21 cellular contexts compared by ENCODE assay signal in the genomic region with DNA sequence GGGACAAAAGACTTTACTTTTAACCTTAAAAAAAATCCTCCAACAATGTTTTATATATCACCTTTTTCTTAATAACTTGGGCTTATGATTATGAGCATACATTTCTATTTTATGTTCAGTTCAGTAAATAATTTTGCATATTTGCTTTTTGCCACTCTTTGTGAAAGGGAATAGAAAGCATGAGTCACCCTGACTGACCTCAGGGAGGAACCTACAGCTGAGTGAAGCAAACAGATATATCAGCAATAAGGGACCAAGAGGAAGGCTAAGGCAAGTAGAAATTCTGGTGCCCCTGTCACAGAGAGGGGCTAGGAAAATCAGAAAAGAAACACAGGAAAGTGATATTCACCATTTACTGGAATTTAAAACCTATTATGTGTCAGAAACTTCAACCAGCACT. TPM values are rescaled to one million over a fixed set of nuclear protein-coding genes. Genes with fewer than 3 reads are reported as not detected.
DNase-seq lines count a peak whose midpoint lies in the region; ATAC-seq and TF ChIP-seq lines count a peak whose summit lies in the region.
"Had no signal": no experiment of that assay in that cellular context is flagged by ENCODE, and none has a peak within 500 bp of the region (broad histone marks: within the 10 kb centered on the region; RNA-seq: fewer than 3 reads in every experiment).

No MANE protein-coding gene starts in this region.

- TF ChIP-seq EP300 in SK-N-SH (IDR thresholded peaks at IDR 0.05; ENCODE audit: borderline replicate concordance in 1 of 2, low read depth in 1 of 2, low read length in 1 of 2) = no peak

- no peaks in the 10 kb centered on the region for H3K9me2 ChIP-seq in SK-N-SH

- POLR2A ChIA-PET in SK-N-SH (lab: Yijun Ruan, JAX) = no interaction called here

- H3K79me2 ChIP-seq in SK-N-SH (ENCODE audit: insufficient read depth) = no peaks in the 10 kb centered on the region

- H3K9ac ChIP-seq in SK-N-SH = no peak overlapping the region

- no peaks in the 10 kb centered on the region for H3K4me1 ChIP-seq in SK-N-SH (ENCODE audit: control insufficient read depth in 1 of 2, insufficient read depth in 2 of 2, low read depth in 1 of 2, low read length in 1 of 2)
- H3K4me1 ChIP-seq: A549, gastroesophageal sphincter, SJSA1, uterus had no signal

- TF ChIP-seq RAD21 in SK-N-SH (IDR thresholded peaks at IDR 0.05; ENCODE audit: low read length) = no peak

- no peaks in the 10 kb centered on the region for H3K36me3 ChIP-seq in SK-N-SH (replicated peaks in 1 of 2; ENCODE audit: control insufficient read depth in 1 of 2, insufficient read depth in 2 of 2, low read length in 1 of 2)
- H3K36me3 ChIP-seq: SJSA1, uterus had no signal

- no peak overlapping the region for H3K4me2 ChIP-seq in SK-N-SH
- H3K4me2 ChIP-seq: A549 had no signal

- no peak overlapping the region for H2AFZ ChIP-seq in SK-N-SH (ENCODE audit: low read depth)

- no peak for TF ChIP-seq CTCF in SK-N-SH (IDR thresholded peaks at IDR 0.05)
- no peak for TF ChIP-seq CTCF in epithelial cell of esophagus (IDR thresholded peaks at IDR 0.05; ENCODE audit: insufficient read depth, low read depth, low read length, missing control alignments)

- H3K27ac ChIP-seq in SK-N-SH (ENCODE audit: low read depth in 2 of 2, low read length in 1 of 2) = no peak overlapping the region
- H3K27ac ChIP-seq: A549, gastroesophageal sphincter, SJSA1, uterus had no signal

- no peak for DNase-seq in SK-N-SH
- peak; percentile 64 for DNase-seq in MV-4-11 (lab: John Stamatoyannopoulos, UW)
- peak; percentile 20 for DNase-seq in epithelial cell of esophagus (ENCODE audit: low read depth)
- DNase-seq in stromal cell of bone marrow (ENCODE audit: low read depth) = peak; percentile 15
- no peak for DNase-seq in NCI-H446 treated with DMSO at 0.1 percent for 48 hours (lab: John Stamatoyannopoulos, UW)
- DNase-seq in activated CD4-positive, alpha-beta T cell treated with anti-CD3 and anti-CD28 coated beads, Interleukin-2, amount 50 U/mL, for 48 hours = no peak
- no peak for DNase-seq in dedifferentiated amniotic fluid mesenchymal stem cell (ENCODE audit: extremely low spot score)
- DNase-seq: activated effector memory CD4-positive, alpha-beta T cell treated with Interleukin-2 at 50 U/mL for 16 hours; HFFc6; left ventricle myocardium superior; NCI-H1417; NK-92 treated with Interleukin-12 subunit alpha and Interleukin-12 subunit beta, amount 100 ng/mL, for 24 hours; occipital lobe; stimulated activated CD4-positive, alpha-beta T cell treated with anti-CD3 and anti-CD28 coated beads, Interleukin-2, amount 100 ng/mL, for 48 hours; uterus had no signal

- H3K4me3 ChIP-seq in SK-N-SH (ENCODE audit: low read depth in 2 of 2, low read length in 1 of 2) (no peak overlapping the region), epithelial cell of esophagus (ENCODE audit: low read length) (no peak overlapping the region)
- H3K4me3 ChIP-seq: A549, gastroesophageal sphincter, K562, SJSA1, uterus had no signal

- no peaks in the 10 kb centered on the region for H3K9me3 ChIP-seq in SK-N-SH
- H3K9me3 ChIP-seq: A549, SJSA1, uterus had no signal

- no peaks in the 10 kb centered on the region for H4K20me1 ChIP-seq in SK-N-SH (ENCODE audit: insufficient read depth)

- H3K27me3 ChIP-seq in SK-N-SH (ENCODE audit: insufficient read depth) = no peaks in the 10 kb centered on the region
- H3K27me3 ChIP-seq: gastroesophageal sphincter, SJSA1, uterus had no signal

- 0 out of 3 replicates have a peak, but pooled peaks have one; percentile 32 for ATAC-seq in SK-N-SH treated with all-trans-retinoic acid at 6 μM for 48 hours
- ATAC-seq: A549, gastroesophageal sphincter, K562, left ventricle myocardium superior had no signal

- CTCF ChIA-PET in SK-N-SH (lab: Yijun Ruan, JAX) = interaction anchor here (2.3 to 4.4 kb wide), 2 partner anchors 23 to 272 kb away, joined by 11 to 16 read pairs; no protein-coding TSS in a partner anchor

- no peaks in the 10 kb centered on the region for H3F3A ChIP-seq in SK-N-SH (replicated peaks; ENCODE audit: insufficient read depth)

TF ChIP-seq in SK-N-SH treated with all-trans-retinoic acid at 6 μM for 48 hours, 23 proteins besides CTCF, POLR2A, EP300 and RAD21:
- TF ChIP-seq, protein P1, sequence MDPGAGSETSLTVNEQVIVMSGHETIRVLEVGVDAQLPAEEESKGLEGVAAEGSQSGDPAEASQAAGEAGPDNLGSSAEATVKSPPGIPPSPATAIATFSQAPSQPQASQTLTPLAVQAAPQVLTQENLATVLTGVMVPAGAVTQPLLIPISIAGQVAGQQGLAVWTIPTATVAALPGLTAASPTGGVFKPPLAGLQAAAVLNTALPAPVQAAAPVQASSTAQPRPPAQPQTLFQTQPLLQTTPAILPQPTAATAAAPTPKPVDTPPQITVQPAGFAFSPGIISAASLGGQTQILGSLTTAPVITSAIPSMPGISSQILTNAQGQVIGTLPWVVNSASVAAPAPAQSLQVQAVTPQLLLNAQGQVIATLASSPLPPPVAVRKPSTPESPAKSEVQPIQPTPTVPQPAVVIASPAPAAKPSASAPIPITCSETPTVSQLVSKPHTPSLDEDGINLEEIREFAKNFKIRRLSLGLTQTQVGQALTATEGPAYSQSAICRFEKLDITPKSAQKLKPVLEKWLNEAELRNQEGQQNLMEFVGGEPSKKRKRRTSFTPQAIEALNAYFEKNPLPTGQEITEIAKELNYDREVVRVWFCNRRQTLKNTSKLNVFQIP (CRISPR knock-in tag; IDR thresholded peaks at IDR 0.05; ENCODE audit: borderline replicate concordance, low read depth) = no peak
TF ChIP-seq in SK-N-SH treated with all-trans-retinoic acid at 6 μM for 48 hours: peak in this region for 0.

TF ChIP-seq in SK-N-SH, 30 proteins besides CTCF, POLR2A, EP300 and RAD21:
- TF ChIP-seq, protein P2, sequence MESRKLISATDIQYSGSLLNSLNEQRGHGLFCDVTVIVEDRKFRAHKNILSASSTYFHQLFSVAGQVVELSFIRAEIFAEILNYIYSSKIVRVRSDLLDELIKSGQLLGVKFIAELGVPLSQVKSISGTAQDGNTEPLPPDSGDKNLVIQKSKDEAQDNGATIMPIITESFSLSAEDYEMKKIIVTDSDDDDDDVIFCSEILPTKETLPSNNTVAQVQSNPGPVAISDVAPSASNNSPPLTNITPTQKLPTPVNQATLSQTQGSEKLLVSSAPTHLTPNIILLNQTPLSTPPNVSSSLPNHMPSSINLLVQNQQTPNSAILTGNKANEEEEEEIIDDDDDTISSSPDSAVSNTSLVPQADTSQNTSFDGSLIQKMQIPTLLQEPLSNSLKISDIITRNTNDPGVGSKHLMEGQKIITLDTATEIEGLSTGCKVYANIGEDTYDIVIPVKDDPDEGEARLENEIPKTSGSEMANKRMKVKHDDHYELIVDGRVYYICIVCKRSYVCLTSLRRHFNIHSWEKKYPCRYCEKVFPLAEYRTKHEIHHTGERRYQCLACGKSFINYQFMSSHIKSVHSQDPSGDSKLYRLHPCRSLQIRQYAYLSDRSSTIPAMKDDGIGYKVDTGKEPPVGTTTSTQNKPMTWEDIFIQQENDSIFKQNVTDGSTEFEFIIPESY (IDR thresholded peaks at IDR 0.05; ENCODE audit: borderline replicate concordance, low read depth) = no peak
- TF ChIP-seq FOXJ3 (CRISPR knock-in tag; IDR thresholded peaks at IDR 0.05) (no peak), MEF2A (IDR thresholded peaks at IDR 0.05; ENCODE audit: borderline replicate concordance, low read depth) (no peak), SMC3 (IDR thresholded peaks at IDR 0.05; ENCODE audit: low read depth, low read length) (no peak), FOSL2 (IDR thresholded peaks at IDR 0.05; ENCODE audit: borderline replicate concordance, low read depth) (no peak), FOXM1 (IDR thresholded peaks at IDR 0.05; ENCODE audit: low read depth) (no peak), YY1 (IDR thresholded peaks at IDR 0.05; ENCODE audit: low read depth) (no peak), TAF1 (IDR thresholded peaks at IDR 0.05; ENCODE audit: borderline replicate concordance, low read depth, low read length) (no peak), JUND (IDR thresholded peaks at IDR 0.05) (no peak)

RNA-seq across cellular contexts. Expression of gene SOHLH2, which starts 37.2 kb away (rescaled TPM):
- polyA plus RNA-seq in SK-N-SH (2012; rRNA removed) = 0.85 and 1.2 TPM in 2 replicates
- 0.93 and 1.1 TPM in 2 replicates for polyA plus RNA-seq in SK-N-SH (2012; cell fraction: cytosol; rRNA removed)
- polyA plus RNA-seq in SK-N-SH (2012; cell fraction: nucleus; rRNA removed) = 1.3 and 2.1 TPM in 2 replicates
- polyA plus RNA-seq: CD14-positive monocyte had no signal

RNA-seq across cellular contexts. Expression of gene CCDC169, which starts 46.1 kb away (rescaled TPM):
- polyA plus RNA-seq in SK-N-SH (2012; rRNA removed) = 1.8 and 3.1 TPM in 2 replicates
- polyA plus RNA-seq in SK-N-SH (2012; cell fraction: cytosol; rRNA removed) = 3.0 and 3.9 TPM in 2 replicates
- 0.89 and 3.0 TPM in 2 replicates for polyA plus RNA-seq in SK-N-SH (2012; cell fraction: nucleus; rRNA removed)
- polyA plus RNA-seq: CD14-positive monocyte had no signal

Comparison
In these comparisons a context has a peak if more than half of its experiments do, and no peak if none do; other contexts are left out.
1. DNase-seq: peak in MV-4-11 (single experiment), epithelial cell of esophagus (single experiment) and stromal cell of bone marrow (single experiment); none in SK-N-SH (single experiment), NCI-H446 treated with DMSO at 0.1 percent for 48 hours (single experiment), activated CD4-positive, alpha-beta T cell treated with anti-CD3 and anti-CD28 coated beads, Interleukin-2, amount 50 U/mL, for 48 hours (0 of 2) and dedifferentiated amniotic fluid mesenchymal stem cell (single experiment).